ENCODE assay signal across 19 cellular contexts in genomic region chr16:50517450-50518252, GRCh38. TPM values are rescaled to one million over a fixed set of nuclear protein-coding genes. Genes with fewer than 3 reads are reported as not detected.
DNase-seq lines count a peak whose midpoint lies in the region; ATAC-seq, FAIRE-seq and TF ChIP-seq lines count a peak whose summit lies in the region.
"Had no signal": no experiment of that assay in that cellular context is flagged by ENCODE, and none has a peak within 500 bp of the region (broad histone marks: within the 10 kb centered on the region; RNA-seq: fewer than 3 reads in every experiment).

No MANE protein-coding gene starts in this region.

- no peak for TF ChIP-seq EP300 in H1 (IDR thresholded peaks at IDR 0.05; ENCODE audit: borderline replicate concordance in 1 of 2, low read depth in 2 of 2, low read length in 2 of 2)

- no peak overlapping the region for H2BK120ac ChIP-seq in H9 (ENCODE audit: low read depth, low read length, poor library complexity, severe bottlenecking)
- H2BK120ac ChIP-seq in H1 (replicated peaks; ENCODE audit: low read depth, low read length), result no peak overlapping the region

- H3K27me3 Mint-ChIP-seq in H9 (ENCODE audit: low read depth), result peaks cover 10% of the 10 kb centered on the region

- H3K9ac ChIP-seq in H9 (ENCODE audit: extremely low read depth, insufficient read length, low read length), result no peak overlapping the region
- no peak overlapping the region for H3K9ac ChIP-seq in H1 (replicated peaks in 1 of 4; ENCODE audit: extremely low read depth in 1 of 4, low read depth in 3 of 4, low read length in 3 of 4)
- H3K9ac ChIP-seq: GM23248 had no signal

- no peak overlapping the region for H3K27ac Mint-ChIP-seq in H9
- H3K27ac Mint-ChIP-seq: B cell had no signal

- H3K4me1 ChIP-seq in H9 (ENCODE audit: insufficient read depth, low read length) (no peaks in the 10 kb centered on the region), H1 (replicated peaks in 1 of 4; ENCODE audit: control insufficient read depth in 3 of 4, insufficient read depth in 4 of 4, low read length in 3 of 4) (peaks cover 0 to 2% (median 0%) of the 10 kb centered on the region in 4 experiments; a peak in 1 of 7 replicates), spleen (no peaks in the 10 kb centered on the region), psoas muscle (no peaks in the 10 kb centered on the region)
- H3K4me1 ChIP-seq: HAP-1 had no signal

- peaks cover 15% of the 10 kb centered on the region in 2 experiments for H3K4me1 Mint-ChIP-seq in H9
- H3K4me1 Mint-ChIP-seq: B cell; CD4-positive, alpha-beta memory T cell had no signal

- no peak overlapping the region for H3K23ac ChIP-seq in H9 (ENCODE audit: insufficient read length, low read depth, low read length)
- H3K23ac ChIP-seq in H1 (ENCODE audit: insufficient read length), result no peak overlapping the region

- H2AFZ ChIP-seq in H9 (ENCODE audit: low read length) (no peak overlapping the region), H1 (ENCODE audit: low read length) (no peak overlapping the region)
- H2AFZ ChIP-seq: GM23248 had no signal

- no peaks in the 10 kb centered on the region for H3K9me3 ChIP-seq in H9 (ENCODE audit: control insufficient read depth, low read depth, low read length)
- peaks cover 5% of the 10 kb centered on the region in 2 experiments; a peak in 1 of 4 replicates for H3K9me3 ChIP-seq in H1 (ENCODE audit: insufficient read depth in 2 of 2, low read depth in 1 of 2, low read length in 1 of 2)
- peaks cover 6 to 40% (median 26%) of the 10 kb centered on the region in 8 donors for H3K9me3 ChIP-seq in spleen
- peaks cover 23% of the 10 kb centered on the region for H3K9me3 ChIP-seq in psoas muscle
- H3K9me3 ChIP-seq: HAP-1 had no signal

- H3K36me3 ChIP-seq in H1 (ENCODE audit: control insufficient read depth in 2 of 4, insufficient read depth in 4 of 4, low read length in 3 of 4) (no peaks in the 10 kb centered on the region), spleen (no peaks in the 10 kb centered on the region), psoas muscle (ENCODE audit: insufficient read depth in 1 of 2, low read depth in 1 of 2) (no peaks in the 10 kb centered on the region)
- H3K36me3 ChIP-seq: HAP-1 had no signal

- no peak overlapping the region for H2BK12ac ChIP-seq in H9 (ENCODE audit: insufficient read length, low read depth, low read length)
- no peak overlapping the region for H2BK12ac ChIP-seq in H1 (ENCODE audit: low read depth, low read length)

- H3K79me2 ChIP-seq in H9 (ENCODE audit: insufficient read depth, low read length) (no peaks in the 10 kb centered on the region), H1 (ENCODE audit: control insufficient read depth in 1 of 2, insufficient read depth in 2 of 2, low read length in 2 of 2) (no peaks in the 10 kb centered on the region)

- H3K18ac ChIP-seq in H9 (ENCODE audit: insufficient read length, low read depth, low read length), result no peak overlapping the region
- no peak overlapping the region for H3K18ac ChIP-seq in H1 (ENCODE audit: extremely low read depth, low read length)

- H2BK5ac ChIP-seq in H9 (ENCODE audit: insufficient read length, low read length) (no peak overlapping the region), H1 (ENCODE audit: low read depth, low read length) (no peak overlapping the region)

- no peak overlapping the region; the same call in 1 of the 2 replicates for H3K4ac ChIP-seq in H9 (ENCODE audit: low read depth, low read length)
- peak overlapping the region; percentile 25 for H3K4ac ChIP-seq in H1 (replicated peaks; ENCODE audit: insufficient read length, low read depth, low read length)

- H3K27me3 ChIP-seq in H9 (ENCODE audit: insufficient read depth, low read length) (no peaks in the 10 kb centered on the region), H1 (replicated peaks in 1 of 4; ENCODE audit: control insufficient read depth in 3 of 4, extremely low read depth in 1 of 4, insufficient read depth in 3 of 4, low read length in 3 of 4) (no peaks in the 10 kb centered on the region), spleen (replicated peaks in 1 of 7) (peaks cover 0 to 17% (median 0%) of the 10 kb centered on the region in 7 donors), psoas muscle (ENCODE audit: insufficient read depth in 3 of 3, low read length in 2 of 3) (peaks cover 0 to 9% (median 0%) of the 10 kb centered on the region in 3 donors)

- ATAC-seq in psoas muscle (no peak), GM19351 (IDR thresholded peaks at IDR 0.05; ENCODE audit: unreplicated experiment) (no peak)

- H4K91ac ChIP-seq in H9 (ENCODE audit: insufficient read length, low read depth, low read length) (no peak overlapping the region), H1 (replicated peaks; ENCODE audit: insufficient read length, low read length) (no peak overlapping the region)

- H3K4me3 Mint-ChIP-seq in H9, result no peak overlapping the region
- H3K4me3 Mint-ChIP-seq: B cell; CD4-positive, alpha-beta memory T cell had no signal

- H3K27ac ChIP-seq in H9 (ENCODE audit: insufficient read length, low read depth, low read length) (no peak overlapping the region), H1 (ENCODE audit: low read depth, low read length) (no peak overlapping the region), spleen (no peak overlapping the region), psoas muscle (no peak overlapping the region)
- H3K27ac ChIP-seq: GM23248 had no signal

- intact Hi-C loops in spleen (cut with DNase I; ENCODE audit: low total_unique reads), result no loop called here
- intact Hi-C loops in psoas muscle (cut with DNase I), result no loop called here

- DNase-seq in H9, result peak; percentile 12
- no peak for DNase-seq in H1 (ENCODE audit: low read depth in 1 of 2, low spot score in 2 of 2)
- DNase-seq in mesenteric fat pad (ENCODE audit: low spot score), result peak; percentile 67
- peak; percentile 40 for DNase-seq in spleen
- no peak for DNase-seq in psoas muscle
- DNase-seq in central memory CD4-positive, alpha-beta T cell, result no peak
- no peak for DNase-seq in HK-2 (ENCODE audit: unreplicated experiment)
- DNase-seq: C1 segment of cervical spinal cord; CD4-positive, alpha-beta memory T cell; DMS153; DND-41; GDM1; GM23248 had no signal

- H2BK15ac ChIP-seq in H9 (ENCODE audit: low read depth, low read length), result no peak overlapping the region
- 0 out of 2 replicates have a peak overlapping the region, but pooled peaks have one; percentile 29 for H2BK15ac ChIP-seq in H1 (ENCODE audit: low read length)

- POLR2A ChIA-PET in H1 (lab: Charles Lee; ENCODE audit: partially characterized antibody), result no interaction called here

- H2AK5ac ChIP-seq in H9 (ENCODE audit: insufficient read length, low read length), result no peak overlapping the region
- no peak overlapping the region for H2AK5ac ChIP-seq in H1 (ENCODE audit: low read depth, low read length)

- no peak overlapping the region for H3K14ac ChIP-seq in H9 (ENCODE audit: insufficient read depth, low read length)
- H3K14ac ChIP-seq in H1 (ENCODE audit: insufficient read length), result no peak overlapping the region

- H2BK20ac ChIP-seq in H9 (ENCODE audit: low read depth, low read length, poor library complexity, severe bottlenecking) (no peak overlapping the region), H1 (ENCODE audit: low read length) (no peak overlapping the region)

- H3K4me3 ChIP-seq in H1 (ENCODE audit: extremely low read depth in 1 of 4, insufficient read depth in 2 of 4, low read depth in 3 of 4, low read length in 4 of 4) (no peak overlapping the region), spleen (no peak overlapping the region), psoas muscle (no peak overlapping the region)
- H3K4me3 ChIP-seq: GM23248, HAP-1 had no signal

- WGBS in H9 (ENCODE audit: extremely low coverage, insufficient read length, low lambda C conversion rate), result no CpG with 5 or more reads among the region's 2 CpGs
- 88% methylated on average over 2 of the region's 2 CpGs; no CpG with 5 or more reads in 1 of the 2 experiments for WGBS in H1 (ENCODE audit: extremely low coverage in 1 of 2, insufficient coverage in 1 of 2, insufficient read length in 1 of 2, insufficient replicate concordance in 2 of 2, low coverage in 1 of 2, low lambda C conversion rate in 2 of 2, missing lambda C conversion rate in 1 of 2), 2 experiments
- 65 to 88% (median 73%) methylated on average over 2 of the region's 2 CpGs for WGBS in spleen, 5 donors
- WGBS in psoas muscle, 3 donors, result 62 to 77% (median 71%) methylated on average over 2 of the region's 2 CpGs

- H4K8ac ChIP-seq in H9 (replicated peaks; ENCODE audit: insufficient read length, low read depth, low read length) (no peak overlapping the region), H1 (ENCODE audit: extremely low read depth, insufficient read depth, low read length) (no peak overlapping the region)

- H3K79me1 ChIP-seq in H9 (ENCODE audit: insufficient read depth, low read depth, low read length, poor library complexity, severe bottlenecking), result no peaks in the 10 kb centered on the region
- no peaks in the 10 kb centered on the region for H3K79me1 ChIP-seq in H1 (ENCODE audit: low read depth, low read length)

- H3K23me2 ChIP-seq in H9 (ENCODE audit: insufficient read length, low read depth, low read length, poor library complexity, severe bottlenecking) (no peaks in the 10 kb centered on the region), H1 (ENCODE audit: low read depth, low read length) (no peaks in the 10 kb centered on the region)

- peaks cover 0 to 7% (median 5%) of the 10 kb centered on the region in 3 experiments; a peak in 3 of 7 replicates for H3K36me3 Mint-ChIP-seq in H9 (ENCODE audit: insufficient read depth in 1 of 3, low read depth in 3 of 3)

- TF ChIP-seq POLR2A in H1 (IDR thresholded peaks at IDR 0.05; ENCODE audit: control extremely low read depth in 1 of 2, low read depth in 2 of 2, low read length in 2 of 2) (no peak), spleen (IDR thresholded peaks at IDR 0.05) (no peak)

- TF ChIP-seq RAD21 in H1 (IDR thresholded peaks at IDR 0.05 in 1 of 2, conservative IDR thresholded peaks at IDR 0.05 in 1 of 2; ENCODE audit: low read depth in 2 of 2, low read length in 2 of 2), result no peak

- FAIRE-seq in H1 (lab: Jason Lieb, UNC), result no peak
- FAIRE-seq: A204.1, GM12892, HTR-8/SVneo had no signal

- no peaks in the 10 kb centered on the region for H4K20me1 ChIP-seq in H9 (ENCODE audit: control insufficient read depth, insufficient read depth, insufficient read length)
- H4K20me1 ChIP-seq in H1 (replicated peaks in 1 of 2; ENCODE audit: control insufficient read depth in 1 of 2, insufficient read depth in 2 of 2, low read length in 2 of 2), result no peaks in the 10 kb centered on the region

- no peak overlapping the region for H3T11ph ChIP-seq in H9 (ENCODE audit: low read length)

- H3K4me2 ChIP-seq in H9 (ENCODE audit: insufficient read depth, insufficient read length, low read length), result no peak overlapping the region
- no peak overlapping the region for H3K4me2 ChIP-seq in H1 (ENCODE audit: insufficient read depth in 1 of 2, low read depth in 2 of 2, low read length in 2 of 2)

- peaks cover 10 to 11% of the 10 kb centered on the region in 2 experiments for H3K9me3 Mint-ChIP-seq in H9

- no peak overlapping the region for H3K56ac ChIP-seq in H9 (ENCODE audit: insufficient read length, low read depth, low read length)
- no peak overlapping the region for H3K56ac ChIP-seq in H1 (replicated peaks; ENCODE audit: insufficient read length, low read depth, low read length)

- TF ChIP-seq CTCF in H9 (conservative IDR thresholded peaks at IDR 0.05) (no peak), H1 (IDR thresholded peaks at IDR 0.05; ENCODE audit: control extremely low read depth in 1 of 3, insufficient read depth in 1 of 3, low read depth in 1 of 3, low read length in 3 of 3) (no peak), spleen (IDR thresholded peaks at IDR 0.05 in 8 of 11, conservative IDR thresholded peaks at IDR 0.05 in 3 of 11) (no peak), psoas muscle (IDR thresholded peaks at IDR 0.05) (no peak)

- CTCF ChIA-PET in H1 (lab: Charles Lee; ENCODE audit: partially characterized antibody), result interaction anchor here (0.7 to 4.6 kb wide), 6 partner anchors 20 to 149 kb away, joined by 3 to 17 read pairs (median 3); no protein-coding TSS in a partner anchor

- no peak overlapping the region for H4K5ac ChIP-seq in H9 (ENCODE audit: insufficient read length, low read depth, low read length)
- no peak overlapping the region for H4K5ac ChIP-seq in H1 (ENCODE audit: insufficient read length, low read depth, low read length)

RNA-seq across cellular contexts. Expression of gene NKD1, which starts 30.5 kb away (rescaled TPM):
- total RNA-seq in H9 (2021), result 1.9 and 3.7 TPM in 2 replicates
- total RNA-seq in H1 (2021; fragmentation: NEBNext Ultra II Directional; extraction: Animal tissue kit (Norgen Biotek cat#: 25700)), result 3.1 and 4.5 TPM in 2 replicates
- polyA plus RNA-seq in H1 (2011; rRNA removed), result 0.64 and 0.70 TPM in 2 replicates
- 0.69 TPM for polyA plus RNA-seq in H1 (2011; cell fraction: cytosol; rRNA removed)
- polyA plus RNA-seq in H1 (2011; cell fraction: nucleus; rRNA removed), result 1.6 TPM
- 1.0 to 1.8 TPM (median 1.3 TPM) in 4 replicates for polyA plus RNA-seq in H1 (2012, experiment 1 of 2)
- 0.35 TPM for polyA plus RNA-seq in H1 (2012, experiment 2 of 2)
- polyA plus RNA-seq in H1 (2013, experiment 1 of 2), result 0.69 TPM
- polyA plus RNA-seq in H1 (2013, experiment 2 of 2), result 0.81 TPM
- 0.88 and 2.9 TPM in 2 replicates for polyA minus RNA-seq in H1 (2011; rRNA and poly(A)+ RNA removed)
- polyA minus RNA-seq in H1 (2011; cell fraction: cytosol; rRNA and poly(A)+ RNA removed), result 0.59 TPM
- 0.80 TPM for polyA minus RNA-seq in H1 (2011; cell fraction: nucleus; rRNA and poly(A)+ RNA removed)
- total RNA-seq in mesenteric fat pad, result 2.4 TPM
- 10 to 100 TPM in 1 of 7 donors, 1 to 10 TPM in 6; 1.7 to 15.2 (median 7.0) TPM for total RNA-seq in spleen
- polyA plus RNA-seq in spleen, result under 1 TPM; 0.11 to 0.74 (median 0.38) TPM
- total RNA-seq in psoas muscle, result under 1 TPM; 0.22 to 0.45 (median 0.34) TPM
- under 1 TPM; 0.04 to 0.16 (median 0.08) TPM for polyA plus RNA-seq in psoas muscle
- total RNA-seq: GM23248 had no signal
- polyA plus RNA-seq: GM23248 had no signal

Comparison
In these comparisons a context has a peak if more than half of its experiments do, and no peak if none do; other contexts are left out.
1. DNase-seq: peak in H9 (single experiment), mesenteric fat pad (single experiment) and spleen (single experiment); none in H1 (0 of 2), psoas muscle (0 of 2), central memory CD4-positive, alpha-beta T cell (single experiment) and HK-2 (single experiment).